ENCODE assay signal across 8 cellular contexts in the genomic region with DNA sequence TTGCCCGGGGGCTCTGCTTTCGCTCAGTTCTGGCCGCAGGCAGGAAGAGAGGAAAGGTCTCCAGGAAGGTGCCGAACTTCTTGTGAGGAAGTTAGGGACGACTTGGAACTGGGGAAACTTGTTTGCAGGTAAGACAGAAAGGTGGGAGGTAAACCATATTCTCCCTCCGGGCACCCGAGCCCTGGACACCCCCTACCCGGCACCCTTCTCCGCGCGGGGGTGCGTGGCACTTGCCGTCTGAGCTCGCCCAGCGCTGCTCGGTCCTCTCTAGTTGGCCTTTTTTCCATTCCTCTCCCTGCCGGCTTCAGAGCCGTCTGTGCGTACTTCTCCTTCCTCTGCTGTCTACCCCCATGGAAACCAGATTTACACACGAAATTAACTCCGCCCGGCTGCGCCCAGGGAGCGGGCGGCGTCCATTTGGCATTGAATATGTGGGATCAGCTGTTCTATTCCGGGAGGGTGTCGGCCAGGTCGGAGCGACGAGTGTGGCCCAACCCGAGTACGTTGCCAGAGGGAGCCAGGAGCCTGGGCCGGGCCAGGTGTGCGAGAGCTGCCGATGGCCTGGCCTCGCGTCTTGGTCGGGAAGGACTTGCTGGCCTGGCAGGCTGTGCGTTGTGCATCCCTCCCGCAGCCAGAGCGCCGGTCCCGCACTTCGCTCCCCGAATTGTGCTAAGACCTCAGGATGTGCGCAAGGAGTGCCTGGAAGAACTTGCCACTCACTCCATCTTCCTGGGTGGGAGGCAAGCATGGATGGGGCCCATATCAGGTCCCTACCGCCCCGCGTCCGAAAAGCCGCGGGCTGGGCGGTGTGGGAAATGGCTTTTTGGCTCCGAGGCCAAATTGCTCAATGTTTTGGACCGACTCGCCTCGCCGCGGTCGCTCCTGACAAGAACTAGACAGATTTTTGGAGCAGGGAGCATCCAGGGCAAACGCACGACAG. TPM values are rescaled to one million over a fixed set of nuclear protein-coding genes. Genes with fewer than 3 reads are reported as not detected.
A peak's percentile ranks its signal among the peaks of the same experiment; 100 is the strongest.
DNase-seq lines count a peak whose midpoint lies in the region; ATAC-seq and TF ChIP-seq lines count a peak whose summit lies in the region.

No MANE protein-coding gene starts in this region.

- no peak overlapping the region for H3T11ph ChIP-seq in H9 (ENCODE audit: low read length)

- TF ChIP-seq CTCF in H9 (conservative IDR thresholded peaks at IDR 0.05) (no peak), activated B cell treated with CpG ODN at 0.5 μM for 24 hours (IDR thresholded peaks at IDR 0.05) (no peak), hepatocyte (IDR thresholded peaks at IDR 0.05; ENCODE audit: poor library complexity) (no peak)

- H2AK5ac ChIP-seq in H9 (ENCODE audit: insufficient read length, low read length), result no peak overlapping the region

- H3K27me3 ChIP-seq in H9 (ENCODE audit: insufficient read depth, low read length), result peaks cover 58% of the 10 kb centered on the region
- peaks cover 36% of the 10 kb centered on the region for H3K27me3 ChIP-seq in hepatocyte
- H3K27me3 ChIP-seq in skeletal muscle tissue (ENCODE audit: control insufficient read depth in 3 of 3, insufficient read depth in 3 of 3, low read length in 3 of 3), result peaks cover 67% of the 10 kb centered on the region in 3 donors

- no peak overlapping the region for H3K4ac ChIP-seq in H9 (ENCODE audit: low read depth, low read length)

- H3K4me3 ChIP-seq in hepatocyte (peak overlapping the region; percentile 94), skeletal muscle tissue (ENCODE audit: low read length in 3 of 3) (peak overlapping the region; percentile 61 to 69 (median 63))

- no CpG with 5 or more reads among the region's 63 CpGs for WGBS in H9 (ENCODE audit: extremely low coverage, insufficient read length, low lambda C conversion rate)
- 2% methylated on average over 63 of the region's 63 CpGs for WGBS in hepatocyte (ENCODE audit: low lambda C conversion rate, missing lambda C conversion rate)

- no peak overlapping the region for H2AFZ ChIP-seq in H9 (ENCODE audit: low read length)
- peak overlapping the region; percentile 18 for H2AFZ ChIP-seq in hepatocyte

- H3K4me2 ChIP-seq in H9 (ENCODE audit: insufficient read depth, insufficient read length, low read length) (peak overlapping the region; percentile 71), hepatocyte (peak overlapping the region; percentile 97)

- H2BK15ac ChIP-seq in H9 (ENCODE audit: low read depth, low read length), result no peak overlapping the region

- H3K36me3 ChIP-seq in hepatocyte (replicated peaks; ENCODE audit: insufficient read depth, low read depth) (no peaks in the 10 kb centered on the region), skeletal muscle tissue (ENCODE audit: control insufficient read depth in 3 of 3, insufficient read depth in 3 of 3, low read length in 3 of 3) (no peaks in the 10 kb centered on the region)

- no peaks in the 10 kb centered on the region for H3K79me2 ChIP-seq in H9 (ENCODE audit: insufficient read depth, low read length)
- peaks cover 56% of the 10 kb centered on the region for H3K79me2 ChIP-seq in hepatocyte

- H3K4me3 Mint-ChIP-seq in H9 (peak overlapping the region; percentile 53 to 79), activated B cell treated with CpG ODN at 0.5 μM for 24 hours (peak overlapping the region; percentile 19)

- no peaks in the 10 kb centered on the region for H3K36me3 Mint-ChIP-seq in H9 (ENCODE audit: insufficient read depth in 1 of 3, low read depth in 3 of 3)
- no peaks in the 10 kb centered on the region for H3K36me3 Mint-ChIP-seq in activated B cell treated with CpG ODN at 0.5 μM for 24 hours (ENCODE audit: low read depth)

- H4K20me1 ChIP-seq in H9 (ENCODE audit: control insufficient read depth, insufficient read depth, insufficient read length) (no peaks in the 10 kb centered on the region), hepatocyte (ENCODE audit: insufficient read depth, poor library complexity, severe bottlenecking) (peaks cover 13% of the 10 kb centered on the region)

- no peak overlapping the region for H4K5ac ChIP-seq in H9 (ENCODE audit: insufficient read length, low read depth, low read length)

- H3K4me1 ChIP-seq in H9 (ENCODE audit: insufficient read depth, low read length), result no peaks in the 10 kb centered on the region; the same call in 1 of the 2 replicates
- H3K4me1 ChIP-seq in hepatocyte (ENCODE audit: insufficient read depth), result peaks cover 20% of the 10 kb centered on the region
- peaks cover 44 to 61% (median 52%) of the 10 kb centered on the region in 3 donors for H3K4me1 ChIP-seq in skeletal muscle tissue (ENCODE audit: control insufficient read depth in 3 of 3, insufficient read depth in 3 of 3, low read length in 3 of 3)

- DNase-seq in H9, result peak; percentile 64
- DNase-seq in activated B cell treated with CpG ODN at 0.5 μM for 24 hours, result no peak
- DNase-seq in hepatocyte (ENCODE audit: low spot score), result peak; percentile 23
- DNase-seq in activated gamma-delta T cell (lab: John Stamatoyannopoulos, UW), result no peak
- no peak for DNase-seq in LoVo (ENCODE audit: low spot score)
- no peak for DNase-seq in NCI-H2107 (lab: John Stamatoyannopoulos, UW)

- ATAC-seq in activated B cell treated with CpG ODN at 0.5 μM for 24 hours (ENCODE audit: low read depth) (no peak), HG03571 (IDR thresholded peaks at IDR 0.05; ENCODE audit: unreplicated experiment) (no peak)

- intact Hi-C loops in activated B cell treated with CpG ODN at 0.5 μM for 24 hours (cut with micrococcal nuclease), result loop anchor here (5.0 kb wide), 3 partner anchors 428 to 1213 kb away; a partner anchor contains a TSS

- H3K79me1 ChIP-seq in H9 (ENCODE audit: insufficient read depth, low read depth, low read length, poor library complexity, severe bottlenecking), result no peaks in the 10 kb centered on the region

- H3K23ac ChIP-seq in H9 (ENCODE audit: insufficient read length, low read depth, low read length), result no peak overlapping the region

- H3K27me3 Mint-ChIP-seq in H9 (ENCODE audit: low read depth), result peaks cover 94% of the 10 kb centered on the region
- H3K27me3 Mint-ChIP-seq in activated B cell treated with CpG ODN at 0.5 μM for 24 hours, result peaks cover 58% of the 10 kb centered on the region

- POLR2A ChIA-PET in activated B cell treated with CpG ODN at 0.5 μM for 24 hours (lab: Charles Lee), result no interaction called here

- H3K9ac ChIP-seq in H9 (ENCODE audit: extremely low read depth, insufficient read length, low read length), result no peak overlapping the region
- H3K9ac ChIP-seq in skeletal muscle tissue (ENCODE audit: low read depth in 1 of 3, low read length in 3 of 3), result peak overlapping the region; percentile 43 to 59 (median 45)

- peaks cover 48% of the 10 kb centered on the region for H3K23me2 ChIP-seq in H9 (ENCODE audit: insufficient read length, low read depth, low read length, poor library complexity, severe bottlenecking)

- H2BK12ac ChIP-seq in H9 (ENCODE audit: insufficient read length, low read depth, low read length), result no peak overlapping the region

- no peak overlapping the region for H4K91ac ChIP-seq in H9 (ENCODE audit: insufficient read length, low read depth, low read length)

- H2BK20ac ChIP-seq in H9 (ENCODE audit: low read depth, low read length, poor library complexity, severe bottlenecking), result no peak overlapping the region

- H3K27ac Mint-ChIP-seq in H9 (no peak overlapping the region), activated B cell treated with CpG ODN at 0.5 μM for 24 hours (no peak overlapping the region)

- no peak overlapping the region for H3K56ac ChIP-seq in H9 (ENCODE audit: insufficient read length, low read depth, low read length)

- H3K27ac ChIP-seq in H9 (ENCODE audit: insufficient read length, low read depth, low read length) (no peak overlapping the region), hepatocyte (peak overlapping the region; percentile 96), skeletal muscle tissue (ENCODE audit: low read depth, low read length) (peak overlapping the region; percentile 58)

- H2BK5ac ChIP-seq in H9 (ENCODE audit: insufficient read length, low read length), result no peak overlapping the region

- no peaks in the 10 kb centered on the region for H3K9me3 ChIP-seq in H9 (ENCODE audit: control insufficient read depth, low read depth, low read length)
- H3K9me3 ChIP-seq in hepatocyte (ENCODE audit: low read depth), result no peaks in the 10 kb centered on the region
- no peaks in the 10 kb centered on the region for H3K9me3 ChIP-seq in skeletal muscle tissue (ENCODE audit: control insufficient read depth in 3 of 3, low read length in 3 of 3)

- CTCF ChIA-PET in activated B cell treated with CpG ODN at 0.5 μM for 24 hours (lab: Charles Lee), result no interaction called here

- no peak overlapping the region for H4K8ac ChIP-seq in H9 (replicated peaks; ENCODE audit: insufficient read length, low read depth, low read length)

- H3K4me1 Mint-ChIP-seq in H9 (peaks cover 48 to 63% of the 10 kb centered on the region in 2 experiments), activated B cell treated with CpG ODN at 0.5 μM for 24 hours (peaks cover 55% of the 10 kb centered on the region)

- no peak overlapping the region for H2BK120ac ChIP-seq in H9 (ENCODE audit: low read depth, low read length, poor library complexity, severe bottlenecking)

- H3K9me3 Mint-ChIP-seq in H9 (peaks cover 3 to 4% of the 10 kb centered on the region in 2 experiments; a peak in 3 of 5 replicates), activated B cell treated with CpG ODN at 0.5 μM for 24 hours (no peaks in the 10 kb centered on the region)

- no peak overlapping the region for H3K18ac ChIP-seq in H9 (ENCODE audit: insufficient read length, low read depth, low read length)

- H3K14ac ChIP-seq in H9 (ENCODE audit: insufficient read depth, low read length), result no peak overlapping the region; the same call in 1 of the 2 replicates

- no peaks in the 10 kb centered on the region for H3K9me2 ChIP-seq in hepatocyte (replicated peaks; ENCODE audit: insufficient read depth)

RNA-seq across cellular contexts. Expression of a gene that starts 1.7 kb away (rescaled TPM):
- total RNA-seq in H9 (2021) (6.6 and 6.8 TPM in 2 replicates), activated B cell treated with CpG ODN at 0.5 μM for 24 hours (not detected in 2 replicates), hepatocyte (102 and 117 TPM in 2 replicates), skeletal muscle tissue (118 TPM)
- polyA plus RNA-seq in hepatocyte, result 30.1 and 36.3 TPM in 2 replicates

Comparison
In these comparisons a context has a peak if more than half of its experiments do, and no peak if none do; other contexts are left out.
1. DNase-seq: peak in H9 (single experiment) and hepatocyte (single experiment); none in activated B cell treated with CpG ODN at 0.5 μM for 24 hours (single experiment), activated gamma-delta T cell (single experiment), LoVo (single experiment) and NCI-H2107 (single experiment).
2. RNA of a gene that starts 1.7 kb away (total RNA-seq): 118 TPM in skeletal muscle tissue (single experiment) and 102 to 117 TPM in hepatocyte; 6.6 to 6.8 TPM in H9 and not detected in activated B cell treated with CpG ODN at 0.5 μM for 24 hours; every median in the first group is over 10 times any median in the second.